2 cellular contexts compared by ENCODE assay signal in the genomic region with DNA sequence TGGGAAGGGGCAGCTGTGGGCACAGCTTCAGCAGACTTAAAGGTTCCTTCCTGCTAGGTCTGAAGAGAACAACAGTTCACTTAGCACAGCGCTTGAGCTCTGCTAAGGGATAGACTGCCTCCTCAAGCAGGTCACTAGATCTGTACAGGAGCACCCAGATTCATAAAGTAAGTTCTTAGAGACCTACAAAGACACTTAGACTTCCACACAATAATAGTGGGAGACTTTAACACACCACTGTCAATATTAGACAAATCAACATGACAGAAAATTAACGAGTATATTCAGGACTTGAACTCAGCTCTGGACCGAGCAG.
A peak's percentile ranks its signal among the peaks of the same experiment; 100 is the strongest.
TF ChIP-seq lines count a peak whose summit lies in the region.

No MANE protein-coding gene starts in this region.

TF ChIP-seq in HepG2, 621 proteins besides CTCF, POLR2A, EP300 and RAD21:
- TF ChIP-seq, protein P1, sequence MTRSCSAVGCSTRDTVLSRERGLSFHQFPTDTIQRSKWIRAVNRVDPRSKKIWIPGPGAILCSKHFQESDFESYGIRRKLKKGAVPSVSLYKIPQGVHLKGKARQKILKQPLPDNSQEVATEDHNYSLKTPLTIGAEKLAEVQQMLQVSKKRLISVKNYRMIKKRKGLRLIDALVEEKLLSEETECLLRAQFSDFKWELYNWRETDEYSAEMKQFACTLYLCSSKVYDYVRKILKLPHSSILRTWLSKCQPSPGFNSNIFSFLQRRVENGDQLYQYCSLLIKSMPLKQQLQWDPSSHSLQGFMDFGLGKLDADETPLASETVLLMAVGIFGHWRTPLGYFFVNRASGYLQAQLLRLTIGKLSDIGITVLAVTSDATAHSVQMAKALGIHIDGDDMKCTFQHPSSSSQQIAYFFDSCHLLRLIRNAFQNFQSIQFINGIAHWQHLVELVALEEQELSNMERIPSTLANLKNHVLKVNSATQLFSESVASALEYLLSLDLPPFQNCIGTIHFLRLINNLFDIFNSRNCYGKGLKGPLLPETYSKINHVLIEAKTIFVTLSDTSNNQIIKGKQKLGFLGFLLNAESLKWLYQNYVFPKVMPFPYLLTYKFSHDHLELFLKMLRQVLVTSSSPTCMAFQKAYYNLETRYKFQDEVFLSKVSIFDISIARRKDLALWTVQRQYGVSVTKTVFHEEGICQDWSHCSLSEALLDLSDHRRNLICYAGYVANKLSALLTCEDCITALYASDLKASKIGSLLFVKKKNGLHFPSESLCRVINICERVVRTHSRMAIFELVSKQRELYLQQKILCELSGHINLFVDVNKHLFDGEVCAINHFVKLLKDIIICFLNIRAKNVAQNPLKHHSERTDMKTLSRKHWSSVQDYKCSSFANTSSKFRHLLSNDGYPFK (CRISPR knock-in tag; IDR thresholded peaks at IDR 0.05; ENCODE audit: borderline replicate concordance): peak; percentile 83; the same call in 1 of the 2 replicates
- TF ChIP-seq, protein P2, sequence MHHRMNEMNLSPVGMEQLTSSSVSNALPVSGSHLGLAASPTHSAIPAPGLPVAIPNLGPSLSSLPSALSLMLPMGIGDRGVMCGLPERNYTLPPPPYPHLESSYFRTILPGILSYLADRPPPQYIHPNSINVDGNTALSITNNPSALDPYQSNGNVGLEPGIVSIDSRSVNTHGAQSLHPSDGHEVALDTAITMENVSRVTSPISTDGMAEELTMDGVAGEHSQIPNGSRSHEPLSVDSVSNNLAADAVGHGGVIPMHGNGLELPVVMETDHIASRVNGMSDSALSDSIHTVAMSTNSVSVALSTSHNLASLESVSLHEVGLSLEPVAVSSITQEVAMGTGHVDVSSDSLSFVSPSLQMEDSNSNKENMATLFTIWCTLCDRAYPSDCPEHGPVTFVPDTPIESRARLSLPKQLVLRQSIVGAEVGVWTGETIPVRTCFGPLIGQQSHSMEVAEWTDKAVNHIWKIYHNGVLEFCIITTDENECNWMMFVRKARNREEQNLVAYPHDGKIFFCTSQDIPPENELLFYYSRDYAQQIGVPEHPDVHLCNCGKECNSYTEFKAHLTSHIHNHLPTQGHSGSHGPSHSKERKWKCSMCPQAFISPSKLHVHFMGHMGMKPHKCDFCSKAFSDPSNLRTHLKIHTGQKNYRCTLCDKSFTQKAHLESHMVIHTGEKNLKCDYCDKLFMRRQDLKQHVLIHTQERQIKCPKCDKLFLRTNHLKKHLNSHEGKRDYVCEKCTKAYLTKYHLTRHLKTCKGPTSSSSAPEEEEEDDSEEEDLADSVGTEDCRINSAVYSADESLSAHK (CRISPR knock-in tag; IDR thresholded peaks at IDR 0.05; ENCODE audit: borderline replicate concordance): no peak
TF ChIP-seq in HepG2: peak in this region for 1.

TF ChIP-seq in GM23338, 12 proteins besides CTCF, POLR2A, EP300 and RAD21:
- no peak for TF ChIP-seq NANOG (IDR thresholded peaks at IDR 0.05; ENCODE audit: borderline replicate concordance)
- TF ChIP-seq, protein P3, sequence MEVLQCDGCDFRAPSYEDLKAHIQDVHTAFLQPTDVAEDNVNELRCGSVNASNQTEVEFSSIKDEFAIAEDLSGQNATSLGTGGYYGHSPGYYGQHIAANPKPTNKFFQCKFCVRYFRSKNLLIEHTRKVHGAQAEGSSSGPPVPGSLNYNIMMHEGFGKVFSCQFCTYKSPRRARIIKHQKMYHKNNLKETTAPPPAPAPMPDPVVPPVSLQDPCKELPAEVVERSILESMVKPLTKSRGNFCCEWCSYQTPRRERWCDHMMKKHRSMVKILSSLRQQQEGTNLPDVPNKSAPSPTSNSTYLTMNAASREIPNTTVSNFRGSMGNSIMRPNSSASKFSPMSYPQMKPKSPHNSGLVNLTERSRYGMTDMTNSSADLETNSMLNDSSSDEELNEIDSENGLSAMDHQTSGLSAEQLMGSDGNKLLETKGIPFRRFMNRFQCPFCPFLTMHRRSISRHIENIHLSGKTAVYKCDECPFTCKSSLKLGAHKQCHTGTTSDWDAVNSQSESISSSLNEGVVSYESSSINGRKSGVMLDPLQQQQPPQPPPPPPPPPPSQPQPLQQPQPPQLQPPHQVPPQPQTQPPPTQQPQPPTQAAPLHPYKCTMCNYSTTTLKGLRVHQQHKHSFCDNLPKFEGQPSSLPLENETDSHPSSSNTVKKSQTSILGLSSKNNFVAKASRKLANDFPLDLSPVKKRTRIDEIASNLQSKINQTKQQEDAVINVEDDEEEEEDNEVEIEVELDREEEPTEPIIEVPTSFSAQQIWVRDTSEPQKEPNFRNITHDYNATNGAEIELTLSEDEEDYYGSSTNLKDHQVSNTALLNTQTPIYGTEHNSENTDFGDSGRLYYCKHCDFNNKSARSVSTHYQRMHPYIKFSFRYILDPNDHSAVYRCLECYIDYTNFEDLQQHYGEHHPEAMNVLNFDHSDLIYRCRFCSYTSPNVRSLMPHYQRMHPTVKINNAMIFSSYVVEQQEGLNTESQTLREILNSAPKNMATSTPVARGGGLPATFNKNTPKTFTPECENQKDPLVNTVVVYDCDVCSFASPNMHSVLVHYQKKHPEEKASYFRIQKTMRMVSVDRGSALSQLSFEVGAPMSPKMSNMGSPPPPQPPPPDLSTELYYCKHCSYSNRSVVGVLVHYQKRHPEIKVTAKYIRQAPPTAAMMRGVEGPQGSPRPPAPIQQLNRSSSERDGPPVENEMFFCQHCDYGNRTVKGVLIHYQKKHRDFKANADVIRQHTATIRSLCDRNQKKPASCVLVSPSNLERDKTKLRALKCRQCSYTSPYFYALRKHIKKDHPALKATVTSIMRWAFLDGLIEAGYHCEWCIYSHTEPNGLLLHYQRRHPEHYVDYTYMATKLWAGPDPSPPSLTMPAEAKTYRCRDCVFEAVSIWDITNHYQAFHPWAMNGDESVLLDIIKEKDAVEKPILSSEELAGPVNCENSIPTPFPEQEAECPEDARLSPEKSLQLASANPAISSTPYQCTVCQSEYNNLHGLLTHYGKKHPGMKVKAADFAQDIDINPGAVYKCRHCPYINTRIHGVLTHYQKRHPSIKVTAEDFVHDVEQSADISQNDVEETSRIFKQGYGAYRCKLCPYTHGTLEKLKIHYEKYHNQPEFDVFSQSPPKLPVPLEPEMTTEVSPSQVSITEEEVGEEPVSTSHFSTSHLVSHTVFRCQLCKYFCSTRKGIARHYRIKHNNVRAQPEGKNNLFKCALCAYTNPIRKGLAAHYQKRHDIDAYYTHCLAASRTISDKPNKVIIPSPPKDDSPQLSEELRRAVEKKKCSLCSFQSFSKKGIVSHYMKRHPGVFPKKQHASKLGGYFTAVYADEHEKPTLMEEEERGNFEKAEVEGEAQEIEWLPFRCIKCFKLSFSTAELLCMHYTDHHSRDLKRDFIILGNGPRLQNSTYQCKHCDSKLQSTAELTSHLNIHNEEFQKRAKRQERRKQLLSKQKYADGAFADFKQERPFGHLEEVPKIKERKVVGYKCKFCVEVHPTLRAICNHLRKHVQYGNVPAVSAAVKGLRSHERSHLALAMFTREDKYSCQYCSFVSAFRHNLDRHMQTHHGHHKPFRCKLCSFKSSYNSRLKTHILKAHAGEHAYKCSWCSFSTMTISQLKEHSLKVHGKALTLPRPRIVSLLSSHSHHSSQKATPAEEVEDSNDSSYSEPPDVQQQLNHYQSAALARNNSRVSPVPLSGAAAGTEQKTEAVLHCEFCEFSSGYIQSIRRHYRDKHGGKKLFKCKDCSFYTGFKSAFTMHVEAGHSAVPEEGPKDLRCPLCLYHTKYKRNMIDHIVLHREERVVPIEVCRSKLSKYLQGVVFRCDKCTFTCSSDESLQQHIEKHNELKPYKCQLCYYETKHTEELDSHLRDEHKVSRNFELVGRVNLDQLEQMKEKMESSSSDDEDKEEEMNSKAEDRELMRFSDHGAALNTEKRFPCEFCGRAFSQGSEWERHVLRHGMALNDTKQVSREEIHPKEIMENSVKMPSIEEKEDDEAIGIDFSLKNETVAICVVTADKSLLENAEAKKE (CRISPR knock-in tag; IDR thresholded peaks at IDR 0.05): no peak
- no peak for TF ChIP-seq ZNF331 (CRISPR knock-in tag; IDR thresholded peaks at IDR 0.05; ENCODE audit: low read depth)
- TF ChIP-seq STAT1 (IDR thresholded peaks at IDR 0.05; ENCODE audit: unreplicated experiment): no peak
- TF ChIP-seq JUNB (IDR thresholded peaks at IDR 0.05; ENCODE audit: unreplicated experiment): no peak
- no peak for TF ChIP-seq EZH2phosphoT487 (IDR thresholded peaks at IDR 0.05; ENCODE audit: unreplicated experiment)
- TF ChIP-seq CREB1 (CRISPR knock-in tag; IDR thresholded peaks at IDR 0.05; ENCODE audit: low read depth): no peak
- TF ChIP-seq ZNF114 (CRISPR knock-in tag; IDR thresholded peaks at IDR 0.05): no peak
- TF ChIP-seq, protein P4, sequence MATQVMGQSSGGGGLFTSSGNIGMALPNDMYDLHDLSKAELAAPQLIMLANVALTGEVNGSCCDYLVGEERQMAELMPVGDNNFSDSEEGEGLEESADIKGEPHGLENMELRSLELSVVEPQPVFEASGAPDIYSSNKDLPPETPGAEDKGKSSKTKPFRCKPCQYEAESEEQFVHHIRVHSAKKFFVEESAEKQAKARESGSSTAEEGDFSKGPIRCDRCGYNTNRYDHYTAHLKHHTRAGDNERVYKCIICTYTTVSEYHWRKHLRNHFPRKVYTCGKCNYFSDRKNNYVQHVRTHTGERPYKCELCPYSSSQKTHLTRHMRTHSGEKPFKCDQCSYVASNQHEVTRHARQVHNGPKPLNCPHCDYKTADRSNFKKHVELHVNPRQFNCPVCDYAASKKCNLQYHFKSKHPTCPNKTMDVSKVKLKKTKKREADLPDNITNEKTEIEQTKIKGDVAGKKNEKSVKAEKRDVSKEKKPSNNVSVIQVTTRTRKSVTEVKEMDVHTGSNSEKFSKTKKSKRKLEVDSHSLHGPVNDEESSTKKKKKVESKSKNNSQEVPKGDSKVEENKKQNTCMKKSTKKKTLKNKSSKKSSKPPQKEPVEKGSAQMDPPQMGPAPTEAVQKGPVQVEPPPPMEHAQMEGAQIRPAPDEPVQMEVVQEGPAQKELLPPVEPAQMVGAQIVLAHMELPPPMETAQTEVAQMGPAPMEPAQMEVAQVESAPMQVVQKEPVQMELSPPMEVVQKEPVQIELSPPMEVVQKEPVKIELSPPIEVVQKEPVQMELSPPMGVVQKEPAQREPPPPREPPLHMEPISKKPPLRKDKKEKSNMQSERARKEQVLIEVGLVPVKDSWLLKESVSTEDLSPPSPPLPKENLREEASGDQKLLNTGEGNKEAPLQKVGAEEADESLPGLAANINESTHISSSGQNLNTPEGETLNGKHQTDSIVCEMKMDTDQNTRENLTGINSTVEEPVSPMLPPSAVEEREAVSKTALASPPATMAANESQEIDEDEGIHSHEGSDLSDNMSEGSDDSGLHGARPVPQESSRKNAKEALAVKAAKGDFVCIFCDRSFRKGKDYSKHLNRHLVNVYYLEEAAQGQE (IDR thresholded peaks at IDR 0.05; ENCODE audit: unreplicated experiment): no peak
- no peak for TF ChIP-seq POLR2AphosphoS5 (IDR thresholded peaks at IDR 0.05; ENCODE audit: low read depth)
- no peak for TF ChIP-seq EZH2 (IDR thresholded peaks at IDR 0.05; ENCODE audit: low read depth, unreplicated experiment)
- TF ChIP-seq, protein P5, sequence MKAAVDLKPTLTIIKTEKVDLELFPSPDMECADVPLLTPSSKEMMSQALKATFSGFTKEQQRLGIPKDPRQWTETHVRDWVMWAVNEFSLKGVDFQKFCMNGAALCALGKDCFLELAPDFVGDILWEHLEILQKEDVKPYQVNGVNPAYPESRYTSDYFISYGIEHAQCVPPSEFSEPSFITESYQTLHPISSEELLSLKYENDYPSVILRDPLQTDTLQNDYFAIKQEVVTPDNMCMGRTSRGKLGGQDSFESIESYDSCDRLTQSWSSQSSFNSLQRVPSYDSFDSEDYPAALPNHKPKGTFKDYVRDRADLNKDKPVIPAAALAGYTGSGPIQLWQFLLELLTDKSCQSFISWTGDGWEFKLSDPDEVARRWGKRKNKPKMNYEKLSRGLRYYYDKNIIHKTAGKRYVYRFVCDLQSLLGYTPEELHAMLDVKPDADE (IDR thresholded peaks at IDR 0.05): no peak
TF ChIP-seq in GM23338: peak in this region for 0.
